7 cellular contexts compared by ENCODE assay signal in the genomic region with DNA sequence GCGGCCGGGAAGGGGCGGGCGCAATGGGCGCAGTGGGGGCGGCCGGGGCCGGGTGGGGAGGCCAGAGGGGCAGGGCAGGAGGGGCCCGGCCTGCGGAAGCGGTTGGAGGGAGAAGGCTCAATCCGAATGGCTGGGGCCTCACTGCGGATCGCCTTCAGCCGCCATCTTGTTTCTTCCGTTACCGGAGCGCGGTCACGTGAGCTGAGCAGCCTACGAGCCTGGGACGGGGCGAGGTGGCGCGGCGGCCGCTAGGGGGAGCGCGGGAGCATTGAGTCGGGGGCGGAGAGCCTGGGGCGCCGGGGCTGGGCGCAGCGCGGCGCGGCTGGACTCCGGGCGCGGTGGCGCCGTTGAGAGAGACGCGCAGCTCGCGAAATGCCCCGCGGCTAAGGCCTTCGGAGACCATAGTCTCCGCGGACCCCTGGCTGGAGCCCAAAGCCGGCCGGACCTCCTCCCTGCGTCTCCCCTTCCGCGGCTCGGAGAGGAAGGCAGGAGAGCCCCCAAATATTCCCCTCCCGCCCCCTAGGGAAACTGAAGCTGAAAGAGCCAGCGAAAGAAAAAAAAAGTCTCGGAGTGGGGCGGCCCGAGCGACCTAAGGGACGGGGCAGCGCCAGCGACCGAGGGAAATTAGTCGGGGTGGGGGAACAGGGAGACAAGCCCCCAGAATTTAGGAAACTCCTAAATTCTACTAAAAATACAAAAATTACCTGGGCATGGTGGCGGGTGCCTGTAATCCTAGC.
A peak's percentile ranks its signal among the peaks of the same experiment; 100 is the strongest.
DNase-seq lines count a peak whose midpoint lies in the region; ATAC-seq lines count a peak whose summit lies in the region.

TSS of gene LRRC37A3 (minus strand) at position 190 of the 737 bp plus-strand sequence. CDS start 22,221 bp downstream, outside the sequence.

- ATAC-seq in GM18517 (IDR thresholded peaks at IDR 0.05; ENCODE audit: unreplicated experiment) (peak; percentile 92), HG03039 (IDR thresholded peaks at IDR 0.05; ENCODE audit: unreplicated experiment) (peak; percentile 90)

- DNase-seq in NCI-H2029 treated with DMSO at 0.1 percent for 48 hours (lab: John Stamatoyannopoulos, UW): peak; percentile 21
- peak; percentile 97 for DNase-seq in T-helper 22 cell (ENCODE audit: low read depth)
- DNase-seq in astrocyte of the hippocampus (ENCODE audit: low read depth, low spot score): peak; percentile 96
- DNase-seq in hippocampal formation (lab: John Stamatoyannopoulos, UW): peak; percentile 96 to 98
- peak; percentile 98 for DNase-seq in retina

Comparison
In these comparisons a context has a peak if more than half of its experiments do, and no peak if none do; other contexts are left out.
1. Peak in every context shown above with its lines: DNase-seq and ATAC-seq.
2. DNase-seq: peak in every context shown above with its lines; median percentile 98 in retina; 97 in T-helper 22 cell; 97 in hippocampal formation; 96 in astrocyte of the hippocampus; 21 in NCI-H2029 treated with DMSO at 0.1 percent for 48 hours.